20 cellular contexts compared by ENCODE assay signal in the genomic region with DNA sequence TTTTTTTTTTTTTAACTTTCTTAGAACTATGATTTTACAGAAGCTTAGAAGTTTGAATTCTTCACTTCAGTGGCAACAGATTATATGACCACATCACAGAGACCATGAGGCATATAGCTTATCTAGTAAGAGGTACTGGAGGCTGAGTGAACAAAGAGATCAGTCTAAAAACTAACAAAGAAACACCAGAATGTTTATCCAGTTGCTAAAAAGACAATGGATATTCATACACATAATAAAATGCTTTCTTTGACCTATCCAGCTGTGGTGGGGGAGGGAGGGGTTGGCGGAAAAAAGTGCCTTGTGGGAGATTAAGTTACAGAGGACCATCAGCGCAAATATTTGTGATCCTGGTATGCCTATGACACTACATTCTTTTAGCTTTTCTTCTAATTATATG. TPM values are rescaled to one million over a fixed set of nuclear protein-coding genes. Genes with fewer than 3 reads are reported as not detected.
"Had no signal": no experiment of that assay in that cellular context is flagged by ENCODE, and none has a peak within 500 bp of the region (broad histone marks: within the 10 kb centered on the region; RNA-seq: fewer than 3 reads in every experiment).

No MANE protein-coding gene starts in this region.

- DNase-seq: colonic mucosa; dermis blood vessel endothelial cell; effector CD8-positive, alpha-beta T cell; foreskin melanocyte; heart left ventricle; kidney glomerular epithelial cell; mucosa of descending colon; naive thymus-derived CD8-positive, alpha-beta T cell; sigmoid colon; stimulated activated CD4-positive, alpha-beta T cell treated with anti-CD3 and anti-CD28 coated beads, Interleukin-12 subunit alpha, Interleukin-12 subunit beta, amount 100 ng/mL, for 4 hours; stimulated activated naive CD4-positive, alpha-beta T cell; stomach; thyroid gland had no signal

- H3K27ac ChIP-seq: colonic mucosa, heart left ventricle, neutrophil, right atrium auricular region, sigmoid colon, skin epidermis, stomach, thyroid gland had no signal

- H3K27me3 ChIP-seq: colonic mucosa, heart left ventricle, neutrophil, right atrium auricular region, sigmoid colon, stomach, thyroid gland had no signal

- H3K36me3 ChIP-seq: colonic mucosa, heart left ventricle, neutrophil, right atrium auricular region, sigmoid colon, stomach, thyroid gland had no signal

- H3K9me3 ChIP-seq: colonic mucosa, heart left ventricle, mucosa of descending colon, neutrophil, right atrium auricular region, sigmoid colon, stomach, thyroid gland had no signal

- H3K4me1 ChIP-seq: colonic mucosa, heart left ventricle, right atrium auricular region, sigmoid colon, stomach, thyroid gland had no signal

- H3K4me3 ChIP-seq: colonic mucosa, heart left ventricle, mucosa of descending colon, right atrium auricular region, sigmoid colon, skin epidermis, stomach, thyroid gland had no signal

RNA-seq across cellular contexts. Expression of a gene that starts 34.7 kb away (rescaled TPM):
- total RNA-seq: dermis blood vessel endothelial cell; glomerular endothelial cell; lung microvascular endothelial cell; mesenteric fat pad; naive thymus-derived CD8-positive, alpha-beta T cell; pulmonary artery endothelial cell had no signal
